22 cellular contexts compared by ENCODE assay signal in genomic region chr16:66842765-66843164, GRCh38. TPM values are rescaled to one million over a fixed set of nuclear protein-coding genes. Genes with fewer than 3 reads are reported as not detected.
DNase-seq lines count a peak whose midpoint lies in the region; FAIRE-seq and TF ChIP-seq lines count a peak whose summit lies in the region.
"Had no signal": no experiment of that assay in that cellular context is flagged by ENCODE, and none has a peak within 500 bp of the region (broad histone marks: within the 10 kb centered on the region; RNA-seq: fewer than 3 reads in every experiment).

No MANE protein-coding gene starts in this region.

- TF ChIP-seq EP300 in H1 (IDR thresholded peaks at IDR 0.05; ENCODE audit: borderline replicate concordance in 1 of 2, low read depth in 2 of 2, low read length in 2 of 2) = no peak

- H3K4me1 ChIP-seq in H1 (replicated peaks in 1 of 4; ENCODE audit: control insufficient read depth in 3 of 4, insufficient read depth in 4 of 4, low read length in 3 of 4) = peaks cover 0 to 2% (median 0%) of the 10 kb centered on the region in 4 experiments; a peak in 3 of 7 replicates
- no peaks in the 10 kb centered on the region for H3K4me1 ChIP-seq in parathyroid adenoma
- no peaks in the 10 kb centered on the region for H3K4me1 ChIP-seq in mesendoderm (ENCODE audit: control insufficient read depth, low read depth, low read length)

- no peak overlapping the region for H3K56ac ChIP-seq in H1 (replicated peaks; ENCODE audit: insufficient read length, low read depth, low read length)
- no peak overlapping the region for H3K56ac ChIP-seq in mesendoderm (ENCODE audit: low read length)

- H2AFZ ChIP-seq in H1 (ENCODE audit: low read length) (no peak overlapping the region), parathyroid adenoma (peak overlapping the region; percentile 22)

- H2BK15ac ChIP-seq in H1 (ENCODE audit: low read length) = 0 out of 2 replicates have a peak overlapping the region, but pooled peaks have one; percentile 23
- no peak overlapping the region for H2BK15ac ChIP-seq in mesendoderm (replicated peaks; ENCODE audit: low read depth)

- no peak overlapping the region for H4K8ac ChIP-seq in H1 (ENCODE audit: extremely low read depth, insufficient read depth, low read length)
- no peak overlapping the region for H4K8ac ChIP-seq in mesendoderm (ENCODE audit: low read depth, low read length)

- peaks cover 0 to 3% of the 10 kb centered on the region in 2 experiments for H4K20me1 ChIP-seq in H1 (replicated peaks in 1 of 2; ENCODE audit: control insufficient read depth in 1 of 2, insufficient read depth in 2 of 2, low read length in 2 of 2)

- no peak overlapping the region for H2BK120ac ChIP-seq in H1 (replicated peaks; ENCODE audit: low read depth, low read length)
- no peak overlapping the region for H2BK120ac ChIP-seq in mesendoderm (ENCODE audit: low read depth, low read length)

- H2AK5ac ChIP-seq in H1 (ENCODE audit: low read depth, low read length) (no peak overlapping the region), mesendoderm (ENCODE audit: low read length) (no peak overlapping the region)

- no peak overlapping the region for H2BK5ac ChIP-seq in H1 (ENCODE audit: low read depth, low read length)
- H2BK5ac ChIP-seq in mesendoderm (ENCODE audit: low read length) = no peak overlapping the region

- H3K27ac ChIP-seq in H1 (ENCODE audit: low read depth, low read length) (no peak overlapping the region), parathyroid adenoma (no peak overlapping the region), mesendoderm (ENCODE audit: low read depth, low read length) (no peak overlapping the region)
- H3K27ac ChIP-seq: 22Rv1; BLaER1 treated with 17β-estradiol and CSF1 and Interleukin-3, amounts not matched to agents 10 nM and 100 nM; left lung had no signal

- H3K79me2 ChIP-seq in H1 (ENCODE audit: control insufficient read depth in 1 of 2, insufficient read depth in 2 of 2, low read length in 2 of 2) (no peaks in the 10 kb centered on the region), parathyroid adenoma (no peaks in the 10 kb centered on the region), mesendoderm (ENCODE audit: control insufficient read depth, insufficient read depth, low read length) (no peaks in the 10 kb centered on the region)

- no peak overlapping the region for H2BK20ac ChIP-seq in H1 (ENCODE audit: low read length)

- H3K4me3 ChIP-seq in H1 (ENCODE audit: extremely low read depth in 1 of 4, insufficient read depth in 2 of 4, low read depth in 3 of 4, low read length in 4 of 4) (no peak overlapping the region), parathyroid adenoma (ENCODE audit: low read depth, low read length) (no peak overlapping the region), mesendoderm (ENCODE audit: low read length) (no peak overlapping the region)
- H3K4me3 ChIP-seq: BLaER1 treated with 17β-estradiol and CSF1 and Interleukin-3, amounts not matched to agents 10 nM and 100 nM; left lung had no signal

- TF ChIP-seq POLR2A in H1 (IDR thresholded peaks at IDR 0.05; ENCODE audit: control extremely low read depth in 1 of 2, low read depth in 2 of 2, low read length in 2 of 2) = no peak

- H3K4me2 ChIP-seq in H1 (ENCODE audit: insufficient read depth in 1 of 2, low read depth in 2 of 2, low read length in 2 of 2) (no peak overlapping the region), parathyroid adenoma (ENCODE audit: low read length) (no peak overlapping the region), mesendoderm (ENCODE audit: low read length) (no peak overlapping the region)
- H3K4me2 ChIP-seq: BLaER1 treated with 17β-estradiol and CSF1 and Interleukin-3, amounts not matched to agents 10 nM and 100 nM had no signal

- no peak overlapping the region for H4K91ac ChIP-seq in H1 (replicated peaks; ENCODE audit: insufficient read length, low read length)

- H4K5ac ChIP-seq in H1 (ENCODE audit: insufficient read length, low read depth, low read length) (no peak overlapping the region), mesendoderm (ENCODE audit: low read length) (no peak overlapping the region)

- H3K4ac ChIP-seq in H1 (replicated peaks; ENCODE audit: insufficient read length, low read depth, low read length) (no peak overlapping the region), mesendoderm (ENCODE audit: low read depth, low read length) (no peak overlapping the region)

- H3K27me3 ChIP-seq in H1 (replicated peaks in 1 of 4; ENCODE audit: control insufficient read depth in 3 of 4, extremely low read depth in 1 of 4, insufficient read depth in 3 of 4, low read length in 3 of 4) = peaks cover 14 to 45% (median 36%) of the 10 kb centered on the region in 4 experiments
- no peaks in the 10 kb centered on the region for H3K27me3 ChIP-seq in parathyroid adenoma (ENCODE audit: control insufficient read depth, insufficient read depth, low read length)
- H3K27me3 ChIP-seq in mesendoderm (ENCODE audit: insufficient read depth, low read length, poor library complexity) = peaks cover 23% of the 10 kb centered on the region

- no peak for FAIRE-seq in H1 (lab: Jason Lieb, UNC)

- H3K23ac ChIP-seq in H1 (ENCODE audit: insufficient read length) (no peak overlapping the region), mesendoderm (ENCODE audit: low read length) (no peak overlapping the region)

- H3K9me3 ChIP-seq in H1 (ENCODE audit: insufficient read depth in 2 of 2, low read depth in 1 of 2, low read length in 1 of 2) (no peaks in the 10 kb centered on the region), parathyroid adenoma (ENCODE audit: control insufficient read depth, low read length) (no peaks in the 10 kb centered on the region)
- H3K9me3 ChIP-seq: left lung had no signal

- no peak for TF ChIP-seq RAD21 in H1 (IDR thresholded peaks at IDR 0.05 in 1 of 2, conservative IDR thresholded peaks at IDR 0.05 in 1 of 2; ENCODE audit: low read depth in 2 of 2, low read length in 2 of 2)

- POLR2A ChIA-PET in H1 (lab: Charles Lee; ENCODE audit: partially characterized antibody) = interaction anchor here (1.3 to 2.1 kb wide), 3 partner anchors 9 to 19 kb away, joined by 4 to 14 read pairs (median 5); partner anchors contain the start of gene NAE1

- TF ChIP-seq CTCF in H1 (IDR thresholded peaks at IDR 0.05; ENCODE audit: control extremely low read depth in 1 of 3, insufficient read depth in 1 of 3, low read depth in 1 of 3, low read length in 3 of 3) = no peak
- TF ChIP-seq CTCF in parathyroid adenoma (IDR thresholded peaks at IDR 0.05) = no peak

- H3K14ac ChIP-seq in H1 (ENCODE audit: insufficient read length) = no peak overlapping the region

- H3K36me3 ChIP-seq in H1 (ENCODE audit: control insufficient read depth in 2 of 4, insufficient read depth in 4 of 4, low read length in 3 of 4) (no peaks in the 10 kb centered on the region), parathyroid adenoma (ENCODE audit: control insufficient read depth, insufficient read depth, low read length) (no peaks in the 10 kb centered on the region), mesendoderm (ENCODE audit: control insufficient read depth, insufficient read depth, low read length) (no peaks in the 10 kb centered on the region)
- H3K36me3 ChIP-seq: BLaER1 treated with 17β-estradiol and CSF1 and Interleukin-3, amounts not matched to agents 10 nM and 100 nM; left lung had no signal

- CTCF ChIA-PET in H1 (lab: Charles Lee; ENCODE audit: partially characterized antibody) = interaction anchor here (0.9 to 13.4 kb wide), 6 partner anchors 11 to 192 kb away, joined by 3 to 162 read pairs (median 6); partner anchors contain the start of gene NAE1

- H3K79me1 ChIP-seq in H1 (ENCODE audit: low read depth, low read length) (no peaks in the 10 kb centered on the region), mesendoderm (ENCODE audit: low read length) (no peaks in the 10 kb centered on the region)

- H3K18ac ChIP-seq in H1 (ENCODE audit: extremely low read depth, low read length) = no peak overlapping the region
- no peak overlapping the region for H3K18ac ChIP-seq in mesendoderm (ENCODE audit: low read length)

- H2BK12ac ChIP-seq in H1 (ENCODE audit: low read depth, low read length) = no peak overlapping the region

- H3K9ac ChIP-seq in H1 (replicated peaks in 1 of 4; ENCODE audit: extremely low read depth in 1 of 4, low read depth in 3 of 4, low read length in 3 of 4) = no peak overlapping the region
- H3K9ac ChIP-seq in parathyroid adenoma = no peak overlapping the region
- no peak overlapping the region for H3K9ac ChIP-seq in mesendoderm (ENCODE audit: low read length)
- H3K9ac ChIP-seq: BLaER1 treated with 17β-estradiol and CSF1 and Interleukin-3, amounts not matched to agents 10 nM and 100 nM had no signal

- WGBS in H1 (ENCODE audit: extremely low coverage in 1 of 2, insufficient coverage in 1 of 2, insufficient read length in 1 of 2, insufficient replicate concordance in 2 of 2, low coverage in 1 of 2, low lambda C conversion rate in 2 of 2, missing lambda C conversion rate in 1 of 2), 2 experiments = 87% methylated on average over 7 of the region's 7 CpGs; no CpG with 5 or more reads in 1 of the 2 experiments
- WGBS in mesendoderm (ENCODE audit: extremely low coverage, insufficient coverage, low lambda C conversion rate) = no CpG with 5 or more reads among the region's 7 CpGs

- peaks cover 12% of the 10 kb centered on the region for H3K23me2 ChIP-seq in H1 (ENCODE audit: low read depth, low read length)

- peak; percentile 66 for DNase-seq in DMS 273 (lab: John Stamatoyannopoulos, UW; ENCODE audit: unreplicated experiment)
- no peak for DNase-seq in DMS 273 treated with DMSO at 0.1 percent for 48 hours (lab: John Stamatoyannopoulos, UW)
- peak; percentile 75 for DNase-seq in NCI-H146 (lab: John Stamatoyannopoulos, UW)
- no peak for DNase-seq in H1 (ENCODE audit: low read depth in 1 of 2, low spot score in 2 of 2)
- no peak for DNase-seq in LoVo (ENCODE audit: low spot score)
- DNase-seq in NK-92 treated with Interleukin-12 subunit alpha and Interleukin-12 subunit beta, amount 100 ng/mL, for 24 hours (lab: John Stamatoyannopoulos, UW) = no peak
- no peak for DNase-seq in mesendoderm
- DNase-seq: activated CD4-positive, alpha-beta T cell treated with anti-CD3 and anti-CD28 coated beads for 36 hours; DMS53; effector memory CD8-positive, alpha-beta T cell; left lung; naive B cell; NCI-H2227 treated with DMSO at 0.1 percent for 48 hours; retina; SHP77 treated with DMSO at 0.1 percent for 48 hours had no signal

RNA-seq across cellular contexts. Expression of gene CA7, which starts 1.4 kb away (rescaled TPM):
- total RNA-seq in H1 (2021; fragmentation: NEBNext Ultra II Directional; extraction: Animal tissue kit (Norgen Biotek cat#: 25700)) = 1.7 and 1.8 TPM in 2 replicates
- 2.7 and 4.7 TPM in 2 replicates for polyA plus RNA-seq in H1 (2011; rRNA removed)
- polyA plus RNA-seq in H1 (2011; cell fraction: cytosol; rRNA removed) = 3.2 TPM
- polyA plus RNA-seq in H1 (2011; cell fraction: nucleus; rRNA removed) = 3.4 TPM
- 0.81 to 2.5 TPM (median 2.0 TPM) in 4 replicates for polyA plus RNA-seq in H1 (2012, experiment 1 of 2)
- polyA plus RNA-seq in H1 (2012, experiment 2 of 2) = 2.0 TPM
- polyA plus RNA-seq in H1 (2013, experiment 1 of 2) = 1.6 TPM
- 1.4 TPM for polyA plus RNA-seq in H1 (2013, experiment 2 of 2)
- polyA minus RNA-seq in H1 (2011; rRNA and poly(A)+ RNA removed) = 2.0 and 2.6 TPM in 2 replicates
- polyA minus RNA-seq in H1 (2011; cell fraction: cytosol; rRNA and poly(A)+ RNA removed) = 1.5 TPM
- 1.00 TPM for polyA minus RNA-seq in H1 (2011; cell fraction: nucleus; rRNA and poly(A)+ RNA removed)
- 0.32 TPM for polyA plus RNA-seq in mesendoderm (2013, experiment 1 of 2)
- polyA plus RNA-seq in mesendoderm (2013, experiment 2 of 2) = 0.18 TPM
- total RNA-seq: cardiac septum, fibroblast of villous mesenchyme, HT-29, left lung, temporal lobe had no signal

RNA-seq across cellular contexts. Expression of gene NAE1, which starts 12.0 kb away (rescaled TPM):
- 145 and 155 TPM in 2 replicates for total RNA-seq in H1 (2021; fragmentation: NEBNext Ultra II Directional; extraction: Animal tissue kit (Norgen Biotek cat#: 25700))
- polyA plus RNA-seq in H1 (2011; rRNA removed) = 30.3 and 66.6 TPM in 2 replicates
- polyA plus RNA-seq in H1 (2011; cell fraction: cytosol; rRNA removed) = 89.8 TPM
- 18.4 TPM for polyA plus RNA-seq in H1 (2011; cell fraction: nucleus; rRNA removed)
- 82.6 to 180 TPM (median 91.9 TPM) in 4 replicates for polyA plus RNA-seq in H1 (2012, experiment 1 of 2)
- 11.6 TPM for polyA plus RNA-seq in H1 (2012, experiment 2 of 2)
- 195 TPM for polyA plus RNA-seq in H1 (2013, experiment 1 of 2)
- polyA plus RNA-seq in H1 (2013, experiment 2 of 2) = 199 TPM
- polyA minus RNA-seq in H1 (2011; rRNA and poly(A)+ RNA removed) = 34.3 and 62.0 TPM in 2 replicates
- 31.3 TPM for polyA minus RNA-seq in H1 (2011; cell fraction: cytosol; rRNA and poly(A)+ RNA removed)
- 54.2 TPM for polyA minus RNA-seq in H1 (2011; cell fraction: nucleus; rRNA and poly(A)+ RNA removed)
- 269 TPM for polyA plus RNA-seq in mesendoderm (2013, experiment 1 of 2)
- polyA plus RNA-seq in mesendoderm (2013, experiment 2 of 2) = 258 TPM

RNA-seq across cellular contexts. Expression of gene PDP2, which starts 37.5 kb away (rescaled TPM):
- total RNA-seq in H1 (2021; fragmentation: NEBNext Ultra II Directional; extraction: Animal tissue kit (Norgen Biotek cat#: 25700)) = 36.0 and 36.5 TPM in 2 replicates
- polyA plus RNA-seq in H1 (2011; rRNA removed) = 10.1 and 11.7 TPM in 2 replicates
- 15.6 TPM for polyA plus RNA-seq in H1 (2011; cell fraction: cytosol; rRNA removed)
- 20.5 TPM for polyA plus RNA-seq in H1 (2011; cell fraction: nucleus; rRNA removed)
- 10.6 to 16.3 TPM (median 15.7 TPM) in 4 replicates for polyA plus RNA-seq in H1 (2012, experiment 1 of 2)
- 14.4 TPM for polyA plus RNA-seq in H1 (2012, experiment 2 of 2)
- polyA plus RNA-seq in H1 (2013, experiment 1 of 2) = 13.5 TPM
- polyA plus RNA-seq in H1 (2013, experiment 2 of 2) = 12.7 TPM
- polyA minus RNA-seq in H1 (2011; rRNA and poly(A)+ RNA removed) = 97.6 and 123 TPM in 2 replicates
- 19.5 TPM for polyA minus RNA-seq in H1 (2011; cell fraction: cytosol; rRNA and poly(A)+ RNA removed)
- 28.7 TPM for polyA minus RNA-seq in H1 (2011; cell fraction: nucleus; rRNA and poly(A)+ RNA removed)
- polyA plus RNA-seq in mesendoderm (2013, experiment 1 of 2) = 5.9 TPM
- polyA plus RNA-seq in mesendoderm (2013, experiment 2 of 2) = 6.1 TPM

RNA-seq across cellular contexts. Expression of gene TERB1, which starts 41.4 kb away (rescaled TPM):
- not detected in 2 replicates for total RNA-seq in H1 (2021; fragmentation: NEBNext Ultra II Directional; extraction: Animal tissue kit (Norgen Biotek cat#: 25700))
- polyA plus RNA-seq in H1 (2011; rRNA removed) = not detected in 2 replicates
- 0.13 TPM for polyA plus RNA-seq in H1 (2011; cell fraction: cytosol; rRNA removed)
- not detected for polyA plus RNA-seq in H1 (2011; cell fraction: nucleus; rRNA removed)
- not detected in 4 replicates for polyA plus RNA-seq in H1 (2012, experiment 1 of 2)
- polyA plus RNA-seq in H1 (2012, experiment 2 of 2) = not detected
- not detected for polyA plus RNA-seq in H1 (2013, experiment 1 of 2)
- polyA plus RNA-seq in H1 (2013, experiment 2 of 2) = not detected
- polyA minus RNA-seq in H1 (2011; rRNA and poly(A)+ RNA removed) = not detected in 2 replicates
- not detected for polyA minus RNA-seq in H1 (2011; cell fraction: cytosol; rRNA and poly(A)+ RNA removed)
- polyA minus RNA-seq in H1 (2011; cell fraction: nucleus; rRNA and poly(A)+ RNA removed) = not detected
- not detected for polyA plus RNA-seq in mesendoderm (2013, experiment 1 of 2)
- polyA plus RNA-seq in mesendoderm (2013, experiment 2 of 2) = not detected
- total RNA-seq: cardiac septum, fibroblast of villous mesenchyme, HT-29, left lung had no signal

Comparison
In these comparisons a context has a peak if more than half of its experiments do, and no peak if none do; other contexts are left out.
1. DNase-seq: peak in DMS 273 (single experiment) and NCI-H146 (single experiment); none in DMS 273 treated with DMSO at 0.1 percent for 48 hours (single experiment), H1 (0 of 2), LoVo (single experiment), NK-92 treated with Interleukin-12 subunit alpha and Interleukin-12 subunit beta, amount 100 ng/mL, for 24 hours (single experiment) and mesendoderm (single experiment).